ENCODE assay signal across 8 cellular contexts in genomic region chr16:23842137-23842600, GRCh38. TPM values are rescaled to one million over a fixed set of nuclear protein-coding genes. Genes with fewer than 3 reads are reported as not detected.
DNase-seq lines count a peak whose midpoint lies in the region; ATAC-seq and TF ChIP-seq lines count a peak whose summit lies in the region.

No MANE protein-coding gene starts in this region.

- no peaks in the 10 kb centered on the region for H3K27me3 Mint-ChIP-seq in activated naive CD4-positive, alpha-beta T cell treated with anti-CD3 and anti-CD28 coated beads, Interleukin-2, amount 10 ng/mL, durations not matched to agents 7 days and 5 days
- no peaks in the 10 kb centered on the region for H3K27me3 Mint-ChIP-seq in stimulated activated naive CD8-positive, alpha-beta T cell treated with anti-CD3 and anti-CD28 coated beads, Interleukin-15, Interleukin-2, amounts not matched to agents 100 ng/mL and 50 ng/mL, for 24 hours

- no peak overlapping the region for H3K4me3 Mint-ChIP-seq in activated naive CD4-positive, alpha-beta T cell treated with anti-CD3 and anti-CD28 coated beads, Interleukin-2, amount 10 ng/mL, durations not matched to agents 7 days and 5 days
- H3K4me3 Mint-ChIP-seq in stimulated activated naive CD8-positive, alpha-beta T cell treated with anti-CD3 and anti-CD28 coated beads, Interleukin-15, Interleukin-2, amounts not matched to agents 100 ng/mL and 50 ng/mL, for 24 hours: peak overlapping the region; percentile 58

- peaks cover 61% of the 10 kb centered on the region for H3K4me1 Mint-ChIP-seq in activated naive CD4-positive, alpha-beta T cell treated with anti-CD3 and anti-CD28 coated beads, Interleukin-2, amount 10 ng/mL, durations not matched to agents 7 days and 5 days
- peaks cover 99% of the 10 kb centered on the region for H3K4me1 Mint-ChIP-seq in stimulated activated naive CD8-positive, alpha-beta T cell treated with anti-CD3 and anti-CD28 coated beads, Interleukin-15, Interleukin-2, amounts not matched to agents 100 ng/mL and 50 ng/mL, for 24 hours (ENCODE audit: low read depth)

- no peak overlapping the region for H3K27ac ChIP-seq in body of pancreas

- ATAC-seq in HG02840 (IDR thresholded peaks at IDR 0.05; ENCODE audit: low FRiP score, unreplicated experiment) (peak; percentile 59), body of pancreas (no peak)

- no peaks in the 10 kb centered on the region for H3K9me3 ChIP-seq in body of pancreas

- TF ChIP-seq CTCF in body of pancreas (IDR thresholded peaks at IDR 0.05): no peak

- no peak overlapping the region for H3K4me3 ChIP-seq in body of pancreas

- DNase-seq in activated naive CD4-positive, alpha-beta T cell treated with anti-CD3 and anti-CD28 coated beads, Interleukin-2, amount 10 ng/mL, durations not matched to agents 7 days and 5 days: no peak
- DNase-seq in activated naive CD4-positive, alpha-beta T cell treated with Interleukin-2 at 50 U/mL for 16 hours: no peak
- peak; percentile 32 to 39 for DNase-seq in NOMO-1 (lab: John Stamatoyannopoulos, UW; ENCODE audit: unreplicated experiment in 2 of 2)
- DNase-seq in pons (ENCODE audit: low spot score): no peak
- no peak for DNase-seq in body of pancreas
- no peak for DNase-seq in HuH-7 (ENCODE audit: low spot score)

- H3K4me1 ChIP-seq in body of pancreas: no peaks in the 10 kb centered on the region

- WGBS in body of pancreas, 2 donors: 82 to 87% methylated on average over 3 of the region's 3 CpGs

- peaks cover 64% of the 10 kb centered on the region for H3K36me3 Mint-ChIP-seq in activated naive CD4-positive, alpha-beta T cell treated with anti-CD3 and anti-CD28 coated beads, Interleukin-2, amount 10 ng/mL, durations not matched to agents 7 days and 5 days
- peaks cover 58% of the 10 kb centered on the region for H3K36me3 Mint-ChIP-seq in stimulated activated naive CD8-positive, alpha-beta T cell treated with anti-CD3 and anti-CD28 coated beads, Interleukin-15, Interleukin-2, amounts not matched to agents 100 ng/mL and 50 ng/mL, for 24 hours (ENCODE audit: low read depth)

- no peaks in the 10 kb centered on the region for H3K9me3 Mint-ChIP-seq in activated naive CD4-positive, alpha-beta T cell treated with anti-CD3 and anti-CD28 coated beads, Interleukin-2, amount 10 ng/mL, durations not matched to agents 7 days and 5 days
- no peaks in the 10 kb centered on the region for H3K9me3 Mint-ChIP-seq in stimulated activated naive CD8-positive, alpha-beta T cell treated with anti-CD3 and anti-CD28 coated beads, Interleukin-15, Interleukin-2, amounts not matched to agents 100 ng/mL and 50 ng/mL, for 24 hours

- no peak for TF ChIP-seq POLR2A in body of pancreas (IDR thresholded peaks at IDR 0.05)

- H3K27ac Mint-ChIP-seq in activated naive CD4-positive, alpha-beta T cell treated with anti-CD3 and anti-CD28 coated beads, Interleukin-2, amount 10 ng/mL, durations not matched to agents 7 days and 5 days: peak overlapping the region; percentile 73
- peak overlapping the region; percentile 96 for H3K27ac Mint-ChIP-seq in stimulated activated naive CD8-positive, alpha-beta T cell treated with anti-CD3 and anti-CD28 coated beads, Interleukin-15, Interleukin-2, amounts not matched to agents 100 ng/mL and 50 ng/mL, for 24 hours

- intact Hi-C loops in body of pancreas (cut with DNase I): no loop called here

- CTCF ChIA-PET in activated naive CD4-positive, alpha-beta T cell treated with anti-CD3 and anti-CD28 coated beads, Interleukin-2, amount 10 ng/mL, durations not matched to agents 7 days and 5 days (lab: Charles Lee): interaction anchor here (1.1 to 2.1 kb wide), 3 partner anchors 19 to 168 kb away, joined by 3 to 10 read pairs (median 6); no protein-coding TSS in a partner anchor

- no peaks in the 10 kb centered on the region for H3K27me3 ChIP-seq in body of pancreas

- H3K36me3 ChIP-seq in body of pancreas (replicated peaks in 1 of 2; ENCODE audit: insufficient read depth in 1 of 2, low read depth in 2 of 2): no peaks in the 10 kb centered on the region

RNA-seq across cellular contexts. Expression of gene PRKCB, which starts 6.4 kb away (rescaled TPM):
- total RNA-seq in body of pancreas: 10 to 100 TPM in 1 of 2 donors, under 1 TPM in 1; 0.33 to 10.6 TPM

Comparison
In these comparisons a context has a peak if more than half of its experiments do, and no peak if none do; other contexts are left out.
1. DNase-seq: peak in NOMO-1 (2 of 2); none in activated naive CD4-positive, alpha-beta T cell treated with anti-CD3 and anti-CD28 coated beads, Interleukin-2, amount 10 ng/mL, durations not matched to agents 7 days and 5 days (single experiment), activated naive CD4-positive, alpha-beta T cell treated with Interleukin-2 at 50 U/mL for 16 hours (single experiment), pons (single experiment), body of pancreas (0 of 4) and HuH-7 (single experiment).